ENCODE assay signal across 1 cellular context in the genomic region with DNA sequence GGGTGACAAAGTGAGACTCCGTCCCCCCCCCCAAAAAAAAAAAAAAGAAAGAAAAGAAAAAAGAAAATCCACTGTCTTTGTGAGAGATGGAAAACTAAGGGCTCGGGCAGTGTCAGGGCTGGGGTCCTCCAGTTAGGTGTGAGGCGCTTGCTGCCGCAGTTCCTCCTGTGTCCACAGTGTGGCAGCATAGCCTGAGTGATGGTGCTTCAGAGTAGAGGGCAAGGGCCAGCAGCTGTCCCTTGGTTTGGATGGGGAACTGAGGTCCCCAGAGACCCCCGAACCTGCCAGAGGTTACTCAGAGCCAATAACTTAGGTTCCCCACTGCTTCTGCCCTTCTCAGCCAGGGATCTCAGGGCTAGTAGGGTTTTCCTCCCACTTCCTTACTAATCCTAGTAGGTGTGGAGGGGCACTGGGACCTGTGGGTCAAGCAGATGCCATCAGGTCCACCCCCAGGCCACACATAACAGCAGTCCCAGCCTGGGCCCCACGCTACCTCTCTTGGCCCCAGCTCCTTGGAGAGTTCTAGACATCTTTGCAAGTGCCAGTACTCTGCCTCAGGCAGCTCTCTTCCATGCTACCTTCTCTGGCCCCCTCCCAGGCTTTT.
TF ChIP-seq lines count a peak whose summit lies in the region.

No MANE protein-coding gene starts in this region.

TF ChIP-seq in H1, 55 proteins besides CTCF, POLR2A, EP300 and RAD21:
- TF ChIP-seq RXRA (IDR thresholded peaks at IDR 0.05; ENCODE audit: insufficient read depth, low read depth, low read length) (no peak), CTBP2 (IDR thresholded peaks at IDR 0.05; ENCODE audit: borderline replicate concordance, insufficient read depth, insufficient read length, low read length) (no peak), YY1 (IDR thresholded peaks at IDR 0.05; ENCODE audit: low read depth, low read length) (0 out of 2 replicates have a peak, but pooled peaks have one; percentile 42), TAF7 (optimal IDR thresholded peaks at IDR 0.05; ENCODE audit: borderline replicate concordance, low read depth, low read length) (no peak), CBX5 (IDR thresholded peaks at IDR 0.05; ENCODE audit: low read depth, low read length) (no peak), CREB1 (IDR thresholded peaks at IDR 0.05) (no peak), RFX5 (IDR thresholded peaks at IDR 0.05; ENCODE audit: borderline replicate concordance, low read depth, low read length) (no peak), KDM1A (IDR thresholded peaks at IDR 0.05; ENCODE audit: borderline replicate concordance, low read length) (no peak), E2F6 (IDR thresholded peaks at IDR 0.05) (no peak), BACH1 (IDR thresholded peaks at IDR 0.05; ENCODE audit: low read length) (no peak), BCL11A (IDR thresholded peaks at IDR 0.05; ENCODE audit: low read depth in 2 of 2, low read length in 2 of 2) (no peak), JUND (IDR thresholded peaks at IDR 0.05; ENCODE audit: low read length) (no peak), SAP30 (IDR thresholded peaks at IDR 0.05; ENCODE audit: insufficient read depth, insufficient replicate concordance, low read length) (no peak), ASH2L (IDR thresholded peaks at IDR 0.05; ENCODE audit: low read length) (no peak), ZNF274 (IDR thresholded peaks at IDR 0.05; ENCODE audit: borderline replicate concordance, extremely low read depth, low read length) (no peak)
- TF ChIP-seq, protein P1, sequence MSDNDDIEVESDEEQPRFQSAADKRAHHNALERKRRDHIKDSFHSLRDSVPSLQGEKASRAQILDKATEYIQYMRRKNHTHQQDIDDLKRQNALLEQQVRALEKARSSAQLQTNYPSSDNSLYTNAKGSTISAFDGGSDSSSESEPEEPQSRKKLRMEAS (IDR thresholded peaks at IDR 0.05): no peak
- TF ChIP-seq, protein P2, sequence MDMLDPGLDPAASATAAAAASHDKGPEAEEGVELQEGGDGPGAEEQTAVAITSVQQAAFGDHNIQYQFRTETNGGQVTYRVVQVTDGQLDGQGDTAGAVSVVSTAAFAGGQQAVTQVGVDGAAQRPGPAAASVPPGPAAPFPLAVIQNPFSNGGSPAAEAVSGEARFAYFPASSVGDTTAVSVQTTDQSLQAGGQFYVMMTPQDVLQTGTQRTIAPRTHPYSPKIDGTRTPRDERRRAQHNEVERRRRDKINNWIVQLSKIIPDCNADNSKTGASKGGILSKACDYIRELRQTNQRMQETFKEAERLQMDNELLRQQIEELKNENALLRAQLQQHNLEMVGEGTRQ (IDR thresholded peaks at IDR 0.05; ENCODE audit: low read length): 0 out of 2 replicates have a peak, but pooled peaks have one; percentile 3
